Comparison of ENCODE assay signal across 29 cellular contexts in genomic region chr18:76860411-76860810, GRCh38. TPM values are rescaled to one million over a fixed set of nuclear protein-coding genes. Genes with fewer than 3 reads are reported as not detected.
A peak's percentile ranks its signal among the peaks of the same experiment; 100 is the strongest.
DNase-seq lines count a peak whose midpoint lies in the region; ATAC-seq, FAIRE-seq and TF ChIP-seq lines count a peak whose summit lies in the region.
"Had no signal": no experiment of that assay in that cellular context is flagged by ENCODE, and none has a peak within 500 bp of the region (broad histone marks: within the 10 kb centered on the region; RNA-seq: fewer than 3 reads in every experiment).

No MANE protein-coding gene starts in this region.

- no peak overlapping the region for H3K27ac ChIP-seq in HepG2 (ENCODE audit: extremely low read length, insufficient read depth, low read length)
- H3K27ac ChIP-seq in right lobe of liver = no peak overlapping the region
- H3K27ac ChIP-seq in mesenchymal stem cell (ENCODE audit: low read length, poor library complexity, severe bottlenecking) = peak overlapping the region; percentile 56
- H3K27ac ChIP-seq in foreskin keratinocyte = no peak overlapping the region
- H3K27ac ChIP-seq: body of pancreas, left lung, prostate gland, tibial nerve had no signal

- no peak overlapping the region for H2BK5ac ChIP-seq in mesenchymal stem cell (ENCODE audit: low read depth, low read length, poor library complexity, severe bottlenecking)

- TF ChIP-seq EP300 in HepG2 (IDR thresholded peaks at IDR 0.05; ENCODE audit: low read depth in 2 of 2, low read length in 2 of 2) (no peak), HepG2 (CRISPR knock-in tag; IDR thresholded peaks at IDR 0.05; ENCODE audit: borderline replicate concordance) (no peak)

- intact Hi-C loops in HepG2 (cut with micrococcal nuclease; ENCODE audit: unreplicated experiment) (no loop called here), right lobe of liver (cut with DNase I) (loop anchor here in 1 of 2 donors (10.0 kb wide), 1 partner anchor 56 kb away; no protein-coding TSS in a partner anchor)

- no peak overlapping the region for H2AK5ac ChIP-seq in mesenchymal stem cell (ENCODE audit: low read length, severe bottlenecking)

- peaks cover 2 to 8% of the 10 kb centered on the region in 2 experiments; a peak in 3 of 5 replicates for H3K36me3 ChIP-seq in HepG2 (replicated peaks in 1 of 2; ENCODE audit: control insufficient read depth in 1 of 2, insufficient read depth in 2 of 2, low read length in 2 of 2)
- H3K36me3 ChIP-seq in right lobe of liver = peaks cover 0 to 11% (median 0%) of the 10 kb centered on the region in 4 donors
- H3K36me3 ChIP-seq in mesenchymal stem cell (ENCODE audit: control insufficient read depth in 1 of 2, insufficient read depth in 2 of 2, low read depth in 1 of 2, low read length in 2 of 2) = peaks cover 19 to 40% of the 10 kb centered on the region in 2 experiments
- H3K36me3 ChIP-seq: BE2C, prostate gland had no signal

- no peaks in the 10 kb centered on the region for H3K27me3 Mint-ChIP-seq in activated naive CD8-positive, alpha-beta T cell treated with anti-CD3 and anti-CD28 coated beads, Interleukin-2, amount 50 U/mL, for 24 hours

- H3K4me1 ChIP-seq in HepG2 (ENCODE audit: insufficient read depth, low read length) = peaks cover 13% of the 10 kb centered on the region
- H3K4me1 ChIP-seq in right lobe of liver = peaks cover 0 to 8% (median 0%) of the 10 kb centered on the region in 4 donors
- H3K4me1 ChIP-seq in mesenchymal stem cell (ENCODE audit: control insufficient read depth, insufficient read depth, low read depth, low read length) = peaks cover 14% of the 10 kb centered on the region
- H3K4me1 ChIP-seq in foreskin keratinocyte = no peaks in the 10 kb centered on the region
- H3K4me1 ChIP-seq: BE2C, left lung, prostate gland, tibial nerve had no signal

- H3K79me2 ChIP-seq in HepG2 (ENCODE audit: insufficient read depth, low read length) = no peaks in the 10 kb centered on the region

- TF ChIP-seq POLR2A in HepG2 (IDR thresholded peaks at IDR 0.05; ENCODE audit: insufficient read depth in 1 of 2, low read depth in 2 of 2, low read length in 2 of 2) (no peak), right lobe of liver (IDR thresholded peaks at IDR 0.05) (no peak)

- CTCF ChIA-PET in HepG2 (lab: Yijun Ruan, JAX; ENCODE audit: low intra/inter-chr PET ratio, low total read pairs) = no interaction called here

- H3K4me3 ChIP-seq in HepG2 (replicated peaks in 1 of 3; ENCODE audit: insufficient read depth in 1 of 3, low read depth in 2 of 3, low read length in 3 of 3) (no peak overlapping the region), right lobe of liver (no peak overlapping the region), mesenchymal stem cell (ENCODE audit: insufficient read depth in 1 of 2, low read depth in 1 of 2, low read length in 2 of 2) (no peak overlapping the region)
- H3K4me3 ChIP-seq: body of pancreas, K562, left lung, prostate gland, tibial nerve had no signal

- H3K9me3 ChIP-seq in HepG2 (ENCODE audit: low read length) = no peaks in the 10 kb centered on the region
- H3K9me3 ChIP-seq in right lobe of liver = no peaks in the 10 kb centered on the region
- H3K9me3 ChIP-seq in mesenchymal stem cell (ENCODE audit: control insufficient read depth, low read length) = no peaks in the 10 kb centered on the region
- H3K9me3 ChIP-seq: BE2C, body of pancreas, left lung, prostate gland, tibial nerve had no signal

- no peak overlapping the region for H2BK15ac ChIP-seq in mesenchymal stem cell (ENCODE audit: low read depth, poor library complexity, severe bottlenecking)

- H3K4ac ChIP-seq in mesenchymal stem cell (ENCODE audit: low read depth in 1 of 2, low read length in 2 of 2) = no peak overlapping the region

- H3K4me3 Mint-ChIP-seq in activated naive CD8-positive, alpha-beta T cell treated with anti-CD3 and anti-CD28 coated beads, Interleukin-2, amount 50 U/mL, for 24 hours = no peak overlapping the region
- H3K4me3 Mint-ChIP-seq: activated naive CD4-positive, alpha-beta T cell treated with anti-CD3 and anti-CD28 coated beads for 36 hours had no signal

- H3K27me3 ChIP-seq in HepG2 (ENCODE audit: control insufficient read depth in 1 of 2, insufficient read depth in 2 of 2, low read length in 2 of 2) = no peaks in the 10 kb centered on the region
- H3K27me3 ChIP-seq in right lobe of liver = no peaks in the 10 kb centered on the region
- no peaks in the 10 kb centered on the region for H3K27me3 ChIP-seq in mesenchymal stem cell (ENCODE audit: control insufficient read depth in 1 of 2, insufficient read depth in 1 of 2, low read length in 2 of 2)
- no peaks in the 10 kb centered on the region for H3K27me3 ChIP-seq in foreskin keratinocyte
- H3K27me3 ChIP-seq: BE2C, body of pancreas, left lung, tibial nerve had no signal

- H3K9me3 Mint-ChIP-seq in activated naive CD8-positive, alpha-beta T cell treated with anti-CD3 and anti-CD28 coated beads, Interleukin-2, amount 50 U/mL, for 24 hours = no peaks in the 10 kb centered on the region
- H3K9me3 Mint-ChIP-seq: activated naive CD4-positive, alpha-beta T cell treated with anti-CD3 and anti-CD28 coated beads for 36 hours had no signal

- no peak overlapping the region for H3K9ac ChIP-seq in HepG2 (ENCODE audit: insufficient read depth, low read depth, low read length)
- H3K9ac ChIP-seq in mesenchymal stem cell (ENCODE audit: low read length) = no peak overlapping the region

- no peak overlapping the region for H3K14ac ChIP-seq in mesenchymal stem cell (ENCODE audit: low read length in 2 of 2)

- peak overlapping the region; percentile 29 for H3K27ac Mint-ChIP-seq in activated naive CD8-positive, alpha-beta T cell treated with anti-CD3 and anti-CD28 coated beads, Interleukin-2, amount 50 U/mL, for 24 hours

- DNase-seq in HepG2 (ENCODE audit: low spot score) = no peak
- no peak for DNase-seq in right lobe of liver
- DNase-seq in activated naive CD8-positive, alpha-beta T cell treated with anti-CD3 and anti-CD28 coated beads, Interleukin-2, amount 50 U/mL, for 24 hours = no peak
- DNase-seq in mesenchymal stem cell = no peak
- no peak for DNase-seq in activated gamma-delta T cell treated with Interleukin-2 at 50 U/mL for 16 hours
- DNase-seq in foreskin keratinocyte = no peak
- DNase-seq: ACHN; activated naive CD4-positive, alpha-beta T cell treated with anti-CD3 and anti-CD28 coated beads for 36 hours; activated T-cell treated with anti-CD3 and anti-CD28 coated beads, Interleukin-2, amount 50 U/mL, for 1 hour; BE2C; body of pancreas; COR-L47; HCEC 1CT; left lung; mesendoderm; NCI-H1105 treated with DMSO at 0.1 percent for 48 hours; NCI-H2029; NCI-H526 treated with DMSO at 0.1 percent for 48 hours; nucleus accumbens; SHP77; stimulated activated CD4-positive, alpha-beta T cell treated with anti-CD3 and anti-CD28 coated beads, Interleukin-15, amount 100 ng/mL, for 24 hours; T-helper 9 cell had no signal

- no peak for TF ChIP-seq RAD21 in HepG2 (CRISPR knock-in tag; IDR thresholded peaks at IDR 0.05)

- H3K79me1 ChIP-seq in mesenchymal stem cell (replicated peaks; ENCODE audit: low read length, poor library complexity, severe bottlenecking) = peaks cover 24% of the 10 kb centered on the region

- TF ChIP-seq CTCF in HepG2 (CRISPR knock-in tag; IDR thresholded peaks at IDR 0.05) = no peak
- TF ChIP-seq CTCF in right lobe of liver (IDR thresholded peaks at IDR 0.05) = no peak
- no peak for TF ChIP-seq CTCF in foreskin keratinocyte (conservative IDR thresholded peaks at IDR 0.05)

- H3K4me1 Mint-ChIP-seq in activated naive CD8-positive, alpha-beta T cell treated with anti-CD3 and anti-CD28 coated beads, Interleukin-2, amount 50 U/mL, for 24 hours = peaks cover 32% of the 10 kb centered on the region

- peaks cover 41% of the 10 kb centered on the region for H3K36me3 Mint-ChIP-seq in activated naive CD8-positive, alpha-beta T cell treated with anti-CD3 and anti-CD28 coated beads, Interleukin-2, amount 50 U/mL, for 24 hours (ENCODE audit: low read depth)

- no peak overlapping the region for H2BK120ac ChIP-seq in mesenchymal stem cell (ENCODE audit: low read depth, low read length)

- H3K23ac ChIP-seq in mesenchymal stem cell (ENCODE audit: low read length in 2 of 2) = no peak overlapping the region

- 85% methylated on average over 6 of the region's 6 CpGs for WGBS in HepG2 (ENCODE audit: low lambda C conversion rate)
- 94% methylated on average over 6 of the region's 6 CpGs for WGBS in right lobe of liver (ENCODE audit: insufficient coverage, low coverage, low lambda C conversion rate, missing lambda C conversion rate)
- WGBS in mesenchymal stem cell = 98% methylated on average over 3 of the region's 6 CpGs

- BruUV-seq in HepG2 (replicated peaks; lab: Mats Ljungman, UMichigan) = no TSS peak

- POLR2A ChIA-PET in HepG2 (lab: Yijun Ruan, JAX) = no interaction called here

- no peak overlapping the region for H4K91ac ChIP-seq in mesenchymal stem cell (ENCODE audit: low read length)

- no peak overlapping the region for H4K8ac ChIP-seq in mesenchymal stem cell (ENCODE audit: low read length)

- no peak overlapping the region for H2BK12ac ChIP-seq in mesenchymal stem cell (ENCODE audit: low read length in 2 of 2)

- H3K4me2 ChIP-seq in HepG2 (ENCODE audit: low read depth, low read length) (no peak overlapping the region), mesenchymal stem cell (ENCODE audit: low read length, poor library complexity, severe bottlenecking) (no peak overlapping the region)

- no peak overlapping the region for H3K18ac ChIP-seq in mesenchymal stem cell (ENCODE audit: low read depth in 1 of 2, low read length in 2 of 2)

- ATAC-seq in HepG2 = 0 out of 3 replicates have a peak, but pooled peaks have one; percentile 27
- ATAC-seq in right lobe of liver = no peak
- ATAC-seq in activated naive CD8-positive, alpha-beta T cell treated with anti-CD3 and anti-CD28 coated beads, Interleukin-2, amount 50 U/mL, for 24 hours = no peak
- ATAC-seq in HG03354 (IDR thresholded peaks at IDR 0.05; ENCODE audit: poor library complexity, severe bottlenecking, unreplicated experiment) = no peak
- ATAC-seq in foreskin keratinocyte = no peak
- ATAC-seq: body of pancreas, K562, left lung, Panc1 had no signal

- in situ Hi-C loops in HepG2 (cut with HindIII; ENCODE audit: extremely low pct_ligation_motif_present, low pct_unique_long_range_greater_than_20kb) = no loop called here

- no peaks in the 10 kb centered on the region for H4K20me1 ChIP-seq in HepG2 (ENCODE audit: insufficient read depth, low read length)

- FAIRE-seq in HepG2 (lab: Jason Lieb, UNC) = no peak
- FAIRE-seq: endometrium, G401.6, K562 had no signal

- H2AFZ ChIP-seq in HepG2 (ENCODE audit: low read length) (no peak overlapping the region), mesenchymal stem cell (ENCODE audit: low read depth, low read length) (no peak overlapping the region)

RNA-seq across cellular contexts. Expression of gene ZNF236, which starts 38.1 kb away (rescaled TPM):
- total RNA-seq in HepG2 (2016; rRNA removed; fragmentation: Illumina TruSeq; extraction: Trizol) (7.2 and 9.2 TPM in 2 replicates), right lobe of liver (1 to 10 TPM; 3.8 to 7.6 (median 5.8) TPM), foreskin keratinocyte (6.7 and 8.9 TPM in 2 replicates)
- 61.5 and 67.5 TPM in 2 replicates for total RNA-seq in HepG2 (2016; cell fraction: cytosol; rRNA removed; fragmentation: Illumina TruSeq; extraction: Trizol; ENCODE audit: low read depth)
- total RNA-seq in HepG2 (2016; cell fraction: insoluble cytoplasmic fraction; rRNA removed; fragmentation: Illumina TruSeq; extraction: Trizol) = 7.3 and 7.5 TPM in 2 replicates
- total RNA-seq in HepG2 (2016; cell fraction: membrane; rRNA removed; fragmentation: Illumina TruSeq; extraction: Trizol) = 27.9 and 29.6 TPM in 2 replicates
- total RNA-seq in HepG2 (2016; cell fraction: nucleus; rRNA removed; fragmentation: Illumina TruSeq; extraction: Trizol) = 11.9 and 13.5 TPM in 2 replicates
- polyA plus RNA-seq in HepG2 (2011; rRNA removed) (3.0 and 3.4 TPM in 2 replicates), foreskin keratinocyte (0.64 and 0.81 TPM in 2 replicates)
- 1.9 TPM in 2 replicates for polyA plus RNA-seq in HepG2 (2011; cell fraction: cytosol; rRNA removed)
- polyA plus RNA-seq in HepG2 (2011; cell fraction: nucleus; rRNA removed) = 10.0 and 10.5 TPM in 2 replicates
- 1.7 and 2.1 TPM in 2 replicates for polyA plus RNA-seq in HepG2 (2012)
- 0.10 TPM in 2 replicates for polyA plus RNA-seq in HepG2 (2016; cell fraction: cytosol; fragmentation: Illumina TruSeq; extraction: Trizol; ENCODE audit: low read depth)
- polyA plus RNA-seq in HepG2 (2016; cell fraction: insoluble cytoplasmic fraction; fragmentation: Illumina TruSeq; extraction: Trizol; ENCODE audit: low read depth) = 2.1 and 2.7 TPM in 2 replicates
- polyA plus RNA-seq in HepG2 (2016; cell fraction: membrane; fragmentation: Illumina TruSeq; extraction: Trizol; ENCODE audit: low read depth) = 0.42 and 0.51 TPM in 2 replicates
- 5.6 and 6.3 TPM in 2 replicates for polyA plus RNA-seq in HepG2 (2016; cell fraction: nucleus; fragmentation: Illumina TruSeq; extraction: Trizol; ENCODE audit: insufficient read depth, low read depth)
- polyA minus RNA-seq in HepG2 (2011; rRNA and poly(A)+ RNA removed; ENCODE audit: low replicate concordance) = 20.6 and 28.6 TPM in 2 replicates
- polyA minus RNA-seq in HepG2 (2011; cell fraction: cytosol; rRNA and poly(A)+ RNA removed) = 8.0 and 17.3 TPM in 2 replicates
- polyA minus RNA-seq in HepG2 (2011; cell fraction: nucleus; rRNA and poly(A)+ RNA removed) = 27.7 and 32.1 TPM in 2 replicates
- polyA plus RNA-seq in mesenchymal stem cell (2013, experiment 1 of 2) = 7.1 TPM
- 6.6 TPM for polyA plus RNA-seq in mesenchymal stem cell (2013, experiment 2 of 2)
